In genomic region chr12:12817611-12818010, GRCh38 we compare ENCODE assay signal across 1 cellular context.
TF ChIP-seq lines count a peak whose summit lies in the region.

No MANE protein-coding gene starts in this region.

TF ChIP-seq in WTC11, 78 proteins besides CTCF, POLR2A, EP300 and RAD21 (continued from another document):
- TF ChIP-seq ETV6 (CRISPR knock-in tag; IDR thresholded peaks at IDR 0.05), result no peak
- no peak for TF ChIP-seq FOXP4 (CRISPR knock-in tag; IDR thresholded peaks at IDR 0.05)
- TF ChIP-seq ZNF423 (CRISPR knock-in tag; IDR thresholded peaks at IDR 0.05), result no peak
- no peak for TF ChIP-seq ZNF671 (CRISPR knock-in tag; IDR thresholded peaks at IDR 0.05)
